ENCODE assay signal across 16 cellular contexts in genomic region chr1:215665212-215665611, GRCh38.
A peak's percentile ranks its signal among the peaks of the same experiment; 100 is the strongest.
DNase-seq lines count a peak whose midpoint lies in the region; ATAC-seq, FAIRE-seq and TF ChIP-seq lines count a peak whose summit lies in the region.
"Had no signal": no experiment of that assay in that cellular context is flagged by ENCODE, and none has a peak within 500 bp of the region (broad histone marks: within the 10 kb centered on the region; RNA-seq: fewer than 3 reads in every experiment).

No MANE protein-coding gene starts in this region.

- H3K4me2 ChIP-seq in K562 (ENCODE audit: insufficient read depth, low read length): no peak overlapping the region
- H3K4me2 ChIP-seq in neural progenitor cell: no peak overlapping the region

- POLR2A ChIA-PET in K562 (lab: Yijun Ruan, JAX): no interaction called here

- no peak for TF ChIP-seq CTCF in K562 (IDR thresholded peaks at IDR 0.05 in 2 of 3, conservative IDR thresholded peaks at IDR 0.05 in 1 of 3; ENCODE audit: insufficient read depth in 2 of 3, low read depth in 1 of 3, low read length in 3 of 3)
- no peak for TF ChIP-seq CTCF in retinal pigment epithelial cell (conservative IDR thresholded peaks at IDR 0.05; ENCODE audit: low read depth, low read length)
- TF ChIP-seq CTCF in neural progenitor cell (IDR thresholded peaks at IDR 0.05): no peak

- no peaks in the 10 kb centered on the region for H3F3A ChIP-seq in neural progenitor cell (ENCODE audit: low read depth)

- H3K4me1 ChIP-seq in K562 (replicated peaks in 1 of 2; ENCODE audit: control insufficient read depth in 2 of 2, insufficient read depth in 2 of 2, low read length in 2 of 2) (no peaks in the 10 kb centered on the region), neural progenitor cell (no peaks in the 10 kb centered on the region)
- H3K4me1 ChIP-seq: prostate gland, uterus had no signal

- H2AFZ ChIP-seq in K562 (ENCODE audit: low read depth, low read length) (no peak overlapping the region), neural progenitor cell (replicated peaks) (no peak overlapping the region)

- no peak overlapping the region for H3K4me3 ChIP-seq in K562
- H3K4me3 ChIP-seq in retinal pigment epithelial cell (ENCODE audit: low read length): no peak overlapping the region
- no peak overlapping the region for H3K4me3 ChIP-seq in neural progenitor cell
- H3K4me3 ChIP-seq: prostate gland, uterus had no signal

- no peaks in the 10 kb centered on the region for H3K36me3 Mint-ChIP-seq in activated T-cell treated with anti-CD3 and anti-CD28 coated beads, Interleukin-2, amount 50 U/mL, for 72 hours (ENCODE audit: insufficient read depth in 2 of 2)
- no peaks in the 10 kb centered on the region for H3K36me3 Mint-ChIP-seq in neural progenitor cell
- H3K36me3 Mint-ChIP-seq: IgD-negative memory B cell had no signal

- no peaks in the 10 kb centered on the region for H3K27me3 Mint-ChIP-seq in activated T-cell treated with anti-CD3 and anti-CD28 coated beads, Interleukin-2, amount 50 U/mL, for 72 hours (ENCODE audit: low read depth)
- H3K27me3 Mint-ChIP-seq in neural progenitor cell (ENCODE audit: insufficient read depth, low read depth): no peaks in the 10 kb centered on the region

- H3K27ac ChIP-seq in K562 (ENCODE audit: extremely low read depth, low read depth, low read length) (no peak overlapping the region), neural progenitor cell (no peak overlapping the region)
- H3K27ac ChIP-seq: prostate gland, uterus had no signal

- H3K9me3 ChIP-seq in K562 (replicated peaks; ENCODE audit: control insufficient read depth, insufficient read depth, low read depth, low read length) (no peaks in the 10 kb centered on the region), neural progenitor cell (ENCODE audit: low read depth) (no peaks in the 10 kb centered on the region)
- H3K9me3 ChIP-seq: prostate gland, uterus had no signal

- H3K36me3 ChIP-seq in K562 (ENCODE audit: control insufficient read depth, insufficient read depth, low read length) (no peaks in the 10 kb centered on the region), neural progenitor cell (no peaks in the 10 kb centered on the region)
- H3K36me3 ChIP-seq: prostate gland, uterus had no signal

- no peak for TF ChIP-seq RAD21 in K562 (CRISPR knock-in tag; conservative IDR thresholded peaks at IDR 0.05 in 1 of 2, IDR thresholded peaks at IDR 0.05 in 1 of 2)

- H3K27me3 ChIP-seq in K562 (ENCODE audit: control insufficient read depth in 2 of 2, insufficient read depth in 2 of 2, low read length in 2 of 2) (no peaks in the 10 kb centered on the region), neural progenitor cell (no peaks in the 10 kb centered on the region)
- H3K27me3 ChIP-seq: uterus had no signal

- intact Hi-C loops in K562 (cut with micrococcal nuclease): loop anchor here (10.0 kb wide), 1 partner anchor 60 kb away; no protein-coding TSS in a partner anchor

- WGBS in K562 (ENCODE audit: insufficient coverage, low coverage, missing lambda C conversion rate): 2% methylated on average over 4 of the region's 4 CpGs

- no peak overlapping the region for H3K27ac Mint-ChIP-seq in activated T-cell treated with anti-CD3 and anti-CD28 coated beads, Interleukin-2, amount 50 U/mL, for 72 hours
- no peak overlapping the region for H3K27ac Mint-ChIP-seq in neural progenitor cell
- H3K27ac Mint-ChIP-seq: IgD-negative memory B cell had no signal

- ATAC-seq in activated T-cell treated with anti-CD3 and anti-CD28 coated beads, Interleukin-2, amount 50 U/mL, for 72 hours (replicated peaks in 1 of 2): peak; percentile 77 to 91
- peak; percentile 64 for ATAC-seq in HG02885 (IDR thresholded peaks at IDR 0.05; ENCODE audit: poor library complexity, unreplicated experiment)
- ATAC-seq in K562: peak; percentile 36; the same call in 1 of the 3 replicates

- H3K9me3 Mint-ChIP-seq in activated T-cell treated with anti-CD3 and anti-CD28 coated beads, Interleukin-2, amount 50 U/mL, for 72 hours: no peaks in the 10 kb centered on the region
- no peaks in the 10 kb centered on the region for H3K9me3 Mint-ChIP-seq in neural progenitor cell

- no peak for TF ChIP-seq EP300 in K562 (IDR thresholded peaks at IDR 0.05; ENCODE audit: low read length)

- H3K9me1 ChIP-seq in K562 (ENCODE audit: control insufficient read depth, insufficient read depth, low read length): no peaks in the 10 kb centered on the region

- CTCF ChIA-PET in K562 (lab: Yijun Ruan, JAX; ENCODE audit: low intra/inter-chr PET ratio): no interaction called here

- H4K20me1 ChIP-seq in K562 (replicated peaks; ENCODE audit: control insufficient read depth, insufficient read depth, low read length): no peaks in the 10 kb centered on the region
- H4K20me1 ChIP-seq in neural progenitor cell (ENCODE audit: low read depth): no peaks in the 10 kb centered on the region

- H3K79me2 ChIP-seq in K562 (ENCODE audit: control insufficient read depth, insufficient read depth, low read length): no peaks in the 10 kb centered on the region
- H3K79me2 ChIP-seq in neural progenitor cell (ENCODE audit: low read depth): no peaks in the 10 kb centered on the region

- no peak for TF ChIP-seq POLR2A in K562 (conservative IDR thresholded peaks at IDR 0.05)

- in situ Hi-C loops in K562 (cut with MboI): no loop called here

- H3K9ac ChIP-seq in K562 (ENCODE audit: insufficient read depth in 1 of 2, low read depth in 2 of 2, low read length in 2 of 2): no peak overlapping the region
- H3K9ac ChIP-seq in neural progenitor cell: no peak overlapping the region

- H3K4me1 Mint-ChIP-seq in activated T-cell treated with anti-CD3 and anti-CD28 coated beads, Interleukin-2, amount 50 U/mL, for 72 hours (ENCODE audit: low read depth): no peaks in the 10 kb centered on the region
- peaks cover 7% of the 10 kb centered on the region for H3K4me1 Mint-ChIP-seq in neural progenitor cell
- H3K4me1 Mint-ChIP-seq: IgD-negative memory B cell had no signal

- no TSS peak for BruUV-seq in K562 (replicated peaks; lab: Mats Ljungman, UMichigan)

- no peak overlapping the region for H3K4me3 Mint-ChIP-seq in activated T-cell treated with anti-CD3 and anti-CD28 coated beads, Interleukin-2, amount 50 U/mL, for 72 hours
- no peak overlapping the region for H3K4me3 Mint-ChIP-seq in neural progenitor cell
- H3K4me3 Mint-ChIP-seq: IgD-negative memory B cell had no signal

- DNase-seq in activated T-cell treated with anti-CD3 and anti-CD28 coated beads, Interleukin-2, amount 50 U/mL, for 72 hours: peak; percentile 22 to 28
- no peak for DNase-seq in activated T-cell treated with anti-CD3 and anti-CD28 coated beads, Interleukin-2, amount 50 U/mL, for 1 hour
- peak in 1 of 4 experiments; percentile 46 for DNase-seq in K562 (ENCODE audit: extremely low read depth in 1 of 4, low spot score in 3 of 4)
- DNase-seq in retinal pigment epithelial cell (ENCODE audit: low read depth): peak; percentile 50
- no peak for DNase-seq in neural progenitor cell (ENCODE audit: low spot score)
- no peak for DNase-seq in mesenteric fat pad (ENCODE audit: low spot score)
- no peak for DNase-seq in cerebellar nuclear complex (lab: John Stamatoyannopoulos, UW)
- DNase-seq: activated CD8-positive, alpha-beta memory T cell treated with anti-CD3 and anti-CD28 coated beads, Interleukin-2, amount 50 U/mL, for 4 hours; AML-193; DMS79 treated with DMSO at 0.1 percent for 48 hours; midbrain; NCI-H1930; uterus had no signal

- FAIRE-seq in K562 (lab: Jason Lieb, UNC): no peak

TF ChIP-seq in K562, 482 proteins besides CTCF, POLR2A, EP300 and RAD21 (continues in another document):
- TF ChIP-seq CBFA2T3 (IDR thresholded peaks at IDR 0.05) (peak; percentile 55), CBFA2T2 (conservative IDR thresholded peaks at IDR 0.05) (0 out of 2 replicates have a peak, but pooled peaks have one; percentile 26), E2F8 (IDR thresholded peaks at IDR 0.05; ENCODE audit: low read depth, partially characterized antibody) (no peak)

Comparison
In these comparisons a context has a peak if more than half of its experiments do, and no peak if none do; other contexts are left out.
1. DNase-seq: peak in activated T-cell treated with anti-CD3 and anti-CD28 coated beads, Interleukin-2, amount 50 U/mL, for 72 hours (2 of 2) and retinal pigment epithelial cell (single experiment); none in activated T-cell treated with anti-CD3 and anti-CD28 coated beads, Interleukin-2, amount 50 U/mL, for 1 hour (single experiment), neural progenitor cell (single experiment), mesenteric fat pad (single experiment) and cerebellar nuclear complex (0 of 2).
2. Peak in every context shown above with its lines, with median percentiles within 50 percentile points of each other: ATAC-seq.